19 cellular contexts compared by ENCODE assay signal in genomic region chr13:109146393-109146792, GRCh38.
DNase-seq lines count a peak whose midpoint lies in the region; ATAC-seq, FAIRE-seq and TF ChIP-seq lines count a peak whose summit lies in the region.
"Had no signal": no experiment of that assay in that cellular context is flagged by ENCODE, and none has a peak within 500 bp of the region (broad histone marks: within the 10 kb centered on the region; RNA-seq: fewer than 3 reads in every experiment).

No MANE protein-coding gene starts in this region.

- no peak overlapping the region for H2AK5ac ChIP-seq in H1 (ENCODE audit: low read depth, low read length)

- H3K27me3 ChIP-seq in GM23248 (replicated peaks; ENCODE audit: insufficient read depth) = 0 out of 2 replicates have a peak, but pooled peaks cover 13% of the 10 kb centered on the region
- H3K27me3 ChIP-seq in PC-9 (ENCODE audit: insufficient read depth, low read depth) = no peaks in the 10 kb centered on the region
- peaks cover 0 to 1% (median 0%) of the 10 kb centered on the region in 4 experiments; a peak in 1 of 7 replicates for H3K27me3 ChIP-seq in H1 (replicated peaks in 1 of 4; ENCODE audit: control insufficient read depth in 3 of 4, extremely low read depth in 1 of 4, insufficient read depth in 3 of 4, low read length in 3 of 4)
- no peaks in the 10 kb centered on the region for H3K27me3 ChIP-seq in neural cell (ENCODE audit: insufficient read depth, low read depth, low read length)

- no peak overlapping the region for H3K14ac ChIP-seq in H1 (ENCODE audit: insufficient read length)

- no peak overlapping the region for H2BK120ac ChIP-seq in H1 (replicated peaks; ENCODE audit: low read depth, low read length)

- no peak overlapping the region for H3K23ac ChIP-seq in H1 (ENCODE audit: insufficient read length)

- H3K79me1 ChIP-seq in H1 (ENCODE audit: low read depth, low read length) = no peaks in the 10 kb centered on the region

- TSS peak; percentile 77 for BruUV-seq in PC-9 (replicated peaks; lab: Mats Ljungman, UMichigan)

- no peak overlapping the region for H4K8ac ChIP-seq in H1 (ENCODE audit: extremely low read depth, insufficient read depth, low read length)

- H3K36me3 ChIP-seq in GM23248 (ENCODE audit: low read depth) (no peaks in the 10 kb centered on the region), PC-9 (ENCODE audit: low read depth) (no peaks in the 10 kb centered on the region), H1 (ENCODE audit: control insufficient read depth in 2 of 4, insufficient read depth in 4 of 4, low read length in 3 of 4) (no peaks in the 10 kb centered on the region; a peak in 1 of 8 replicates), neural cell (ENCODE audit: insufficient read depth, low read length) (no peaks in the 10 kb centered on the region)
- H3K36me3 ChIP-seq: HAP-1 had no signal

- no peak overlapping the region for H3K4me3 Mint-ChIP-seq in activated CD8-positive, alpha-beta T cell treated with anti-CD3 and anti-CD28 coated beads, Interleukin-2, amount 10 ng/mL, durations not matched to agents 7 days and 5 days
- H3K4me3 Mint-ChIP-seq: B cell; CD4-positive, CD25-positive, alpha-beta regulatory T cell had no signal

- H3K18ac ChIP-seq in H1 (ENCODE audit: extremely low read depth, low read length) = no peak overlapping the region

- in situ Hi-C loops in GM23248 (cut with MboI) = loop anchor here (10.0 kb wide), 2 partner anchors 628 to 968 kb away; no protein-coding TSS in a partner anchor

- H2BK12ac ChIP-seq in H1 (ENCODE audit: low read depth, low read length) = 0 out of 2 replicates have a peak overlapping the region, but pooled peaks have one; percentile 61

- H3K9me3 Mint-ChIP-seq in activated CD8-positive, alpha-beta T cell treated with anti-CD3 and anti-CD28 coated beads, Interleukin-2, amount 10 ng/mL, durations not matched to agents 7 days and 5 days (ENCODE audit: insufficient read depth) = no peaks in the 10 kb centered on the region

- no peaks in the 10 kb centered on the region for H3K9me2 ChIP-seq in GM23248 (ENCODE audit: insufficient read depth)
- H3K9me2 ChIP-seq in PC-9 (ENCODE audit: insufficient read depth) = no peaks in the 10 kb centered on the region
- H3K9me2 ChIP-seq in neural cell (ENCODE audit: insufficient read depth, low read length) = no peaks in the 10 kb centered on the region

- POLR2A ChIA-PET in PC-9 (lab: Charles Lee; ENCODE audit: unreplicated experiment) (interaction anchor here (0.6 kb wide), 1 partner anchor 8 kb away, joined by 6 read pairs; no protein-coding TSS in a partner anchor), H1 (lab: Charles Lee; ENCODE audit: partially characterized antibody) (no interaction called here)
- POLR2A ChIA-PET in activated CD8-positive, alpha-beta T cell treated with anti-CD3 and anti-CD28 coated beads, Interleukin-2, amount 10 ng/mL, durations not matched to agents 7 days and 5 days (lab: Charles Lee) = no interaction called here

- peaks cover 6% of the 10 kb centered on the region for H3K27me3 Mint-ChIP-seq in activated CD8-positive, alpha-beta T cell treated with anti-CD3 and anti-CD28 coated beads, Interleukin-2, amount 10 ng/mL, durations not matched to agents 7 days and 5 days (ENCODE audit: low read depth)
- H3K27me3 Mint-ChIP-seq: CD4-positive, CD25-positive, alpha-beta regulatory T cell had no signal

- TF ChIP-seq POLR2A in H1 (IDR thresholded peaks at IDR 0.05; ENCODE audit: control extremely low read depth in 1 of 2, low read depth in 2 of 2, low read length in 2 of 2) = no peak

- no peak overlapping the region for H3K4ac ChIP-seq in H1 (replicated peaks; ENCODE audit: insufficient read length, low read depth, low read length)

- H3K79me2 ChIP-seq in GM23248 (ENCODE audit: insufficient read depth) (no peaks in the 10 kb centered on the region), PC-9 (ENCODE audit: low read depth) (no peaks in the 10 kb centered on the region), H1 (ENCODE audit: control insufficient read depth in 1 of 2, insufficient read depth in 2 of 2, low read length in 2 of 2) (no peaks in the 10 kb centered on the region), neural cell (replicated peaks; ENCODE audit: insufficient read depth, low read length) (no peaks in the 10 kb centered on the region)

- H3K9me3 ChIP-seq in GM23248 (ENCODE audit: low read depth) (no peaks in the 10 kb centered on the region), PC-9 (ENCODE audit: insufficient read depth, low read depth) (no peaks in the 10 kb centered on the region), H1 (ENCODE audit: insufficient read depth in 2 of 2, low read depth in 1 of 2, low read length in 1 of 2) (no peaks in the 10 kb centered on the region), neural cell (ENCODE audit: low read length) (no peaks in the 10 kb centered on the region)
- H3K9me3 ChIP-seq: HAP-1 had no signal

- no peaks in the 10 kb centered on the region for H4K20me1 ChIP-seq in GM23248 (ENCODE audit: insufficient read depth)
- H4K20me1 ChIP-seq in PC-9 (ENCODE audit: insufficient read depth) = no peaks in the 10 kb centered on the region
- H4K20me1 ChIP-seq in H1 (replicated peaks in 1 of 2; ENCODE audit: control insufficient read depth in 1 of 2, insufficient read depth in 2 of 2, low read length in 2 of 2) = no peaks in the 10 kb centered on the region
- no peaks in the 10 kb centered on the region for H4K20me1 ChIP-seq in neural cell (ENCODE audit: insufficient read depth)

- no peak overlapping the region for H3K27ac Mint-ChIP-seq in activated CD8-positive, alpha-beta T cell treated with anti-CD3 and anti-CD28 coated beads, Interleukin-2, amount 10 ng/mL, durations not matched to agents 7 days and 5 days
- H3K27ac Mint-ChIP-seq: B cell; CD4-positive, CD25-positive, alpha-beta regulatory T cell had no signal

- intact Hi-C loops in PC-9 (cut with micrococcal nuclease; ENCODE audit: unreplicated experiment) = loop anchor here (5.0 to 10.0 kb wide), 5 partner anchors 184 to 991 kb away; no protein-coding TSS in a partner anchor

- peak overlapping the region; percentile 66 for H3K27ac ChIP-seq in GM23248
- H3K27ac ChIP-seq in PC-9 = no peak overlapping the region
- no peak overlapping the region for H3K27ac ChIP-seq in H1 (ENCODE audit: low read depth, low read length)
- peak overlapping the region; percentile 65 for H3K27ac ChIP-seq in neural cell (ENCODE audit: low read length)

- H3K36me3 Mint-ChIP-seq in activated CD8-positive, alpha-beta T cell treated with anti-CD3 and anti-CD28 coated beads, Interleukin-2, amount 10 ng/mL, durations not matched to agents 7 days and 5 days (ENCODE audit: low read depth) = no peaks in the 10 kb centered on the region
- H3K36me3 Mint-ChIP-seq: CD4-positive, CD25-positive, alpha-beta regulatory T cell had no signal

- no peak overlapping the region for H3K4me3 ChIP-seq in GM23248
- H3K4me3 ChIP-seq in PC-9 = no peak overlapping the region
- no peak overlapping the region for H3K4me3 ChIP-seq in H1 (ENCODE audit: extremely low read depth in 1 of 4, insufficient read depth in 2 of 4, low read depth in 3 of 4, low read length in 4 of 4)
- H3K4me3 ChIP-seq in neural cell (ENCODE audit: low read length) = no peak overlapping the region
- H3K4me3 ChIP-seq: HAP-1, K562 had no signal

- H2AFZ ChIP-seq in GM23248 = no peak overlapping the region
- no peak overlapping the region for H2AFZ ChIP-seq in PC-9
- no peak overlapping the region for H2AFZ ChIP-seq in H1 (ENCODE audit: low read length)
- no peak overlapping the region for H2AFZ ChIP-seq in neural cell (ENCODE audit: low read depth, low read length)

- H3K4me2 ChIP-seq in GM23248 (ENCODE audit: unreplicated experiment) = no peak overlapping the region
- H3K4me2 ChIP-seq in PC-9 = no peak overlapping the region
- H3K4me2 ChIP-seq in H1 (ENCODE audit: insufficient read depth in 1 of 2, low read depth in 2 of 2, low read length in 2 of 2) = no peak overlapping the region
- H3K4me2 ChIP-seq in neural cell (ENCODE audit: low read length) = no peak overlapping the region

- no peak overlapping the region for H3K56ac ChIP-seq in H1 (replicated peaks; ENCODE audit: insufficient read length, low read depth, low read length)

- no peaks in the 10 kb centered on the region for H3K23me2 ChIP-seq in H1 (ENCODE audit: low read depth, low read length)

- TF ChIP-seq EP300 in H1 (IDR thresholded peaks at IDR 0.05; ENCODE audit: borderline replicate concordance in 1 of 2, low read depth in 2 of 2, low read length in 2 of 2) (no peak), neural cell (conservative IDR thresholded peaks at IDR 0.05; ENCODE audit: poor library complexity, severe bottlenecking) (no peak)

- no peak overlapping the region for H2BK20ac ChIP-seq in H1 (ENCODE audit: low read length)

- no peak for FAIRE-seq in H1 (lab: Jason Lieb, UNC)
- FAIRE-seq: K562 had no signal

- CTCF ChIA-PET in PC-9 (lab: Charles Lee) = interaction anchor here (0.6 to 0.8 kb wide), 4 partner anchors 10 to 643 kb away, joined by 3 to 4 read pairs (median 4); no protein-coding TSS in a partner anchor
- CTCF ChIA-PET in H1 (lab: Charles Lee; ENCODE audit: partially characterized antibody) = interaction anchor here (0.7 to 2.1 kb wide), 11 partner anchors 10 to 634 kb away, joined by 3 to 6 read pairs (median 3); no protein-coding TSS in a partner anchor
- CTCF ChIA-PET in activated CD8-positive, alpha-beta T cell treated with anti-CD3 and anti-CD28 coated beads, Interleukin-2, amount 10 ng/mL, durations not matched to agents 7 days and 5 days (lab: Charles Lee) = no interaction called here

- H2BK15ac ChIP-seq in H1 (ENCODE audit: low read length) = no peak overlapping the region

- H3K9ac ChIP-seq in GM23248 = no peak overlapping the region
- no peak overlapping the region for H3K9ac ChIP-seq in H1 (replicated peaks in 1 of 4; ENCODE audit: extremely low read depth in 1 of 4, low read depth in 3 of 4, low read length in 3 of 4)
- no peak overlapping the region for H3K9ac ChIP-seq in neural cell (ENCODE audit: low read length)

- DNase-seq in GM23248 = no peak
- DNase-seq in PC-9 = no peak
- DNase-seq in H1 (ENCODE audit: low read depth in 1 of 2, low spot score in 2 of 2) = no peak
- no peak for DNase-seq in SK-N-DZ (ENCODE audit: low spot score)
- DNase-seq in NCI-H2029 (lab: John Stamatoyannopoulos, UW) = no peak
- DNase-seq in activated CD8-positive, alpha-beta T cell treated with anti-CD3 and anti-CD28 coated beads, Interleukin-2, amount 10 ng/mL, durations not matched to agents 7 days and 5 days = no peak
- DNase-seq: CD4-positive, CD25-positive, alpha-beta regulatory T cell; EL; NCI-H1048; NCI-H1436 treated with DMSO at 0.1 percent for 48 hours; NCI-H2081; NCI-H510A; NCI-H774 had no signal

- H3F3A ChIP-seq in GM23248 (ENCODE audit: insufficient read depth) (peaks cover 11% of the 10 kb centered on the region; the same call in 1 of the 2 replicates), PC-9 (ENCODE audit: insufficient read depth, low read depth) (peaks cover 7% of the 10 kb centered on the region), neural cell (ENCODE audit: insufficient read depth, low read length, poor library complexity, severe bottlenecking) (no peaks in the 10 kb centered on the region)

- no peaks in the 10 kb centered on the region for H3K4me1 Mint-ChIP-seq in activated CD8-positive, alpha-beta T cell treated with anti-CD3 and anti-CD28 coated beads, Interleukin-2, amount 10 ng/mL, durations not matched to agents 7 days and 5 days (ENCODE audit: low read depth)
- H3K4me1 Mint-ChIP-seq: B cell; CD4-positive, CD25-positive, alpha-beta regulatory T cell had no signal

- peaks cover 26% of the 10 kb centered on the region for H3K4me1 ChIP-seq in GM23248 (ENCODE audit: insufficient read depth)
- H3K4me1 ChIP-seq in PC-9 (replicated peaks; ENCODE audit: insufficient read depth) = peaks cover 8% of the 10 kb centered on the region; the same call in 1 of the 2 replicates
- no peaks in the 10 kb centered on the region for H3K4me1 ChIP-seq in H1 (replicated peaks in 1 of 4; ENCODE audit: control insufficient read depth in 3 of 4, insufficient read depth in 4 of 4, low read length in 3 of 4)
- H3K4me1 ChIP-seq: HAP-1 had no signal

- 96% methylated on average over 4 of the region's 4 CpGs for WGBS in GM23248 (ENCODE audit: low coverage in 1 of 2, low lambda C conversion rate in 2 of 2, missing lambda C conversion rate in 2 of 2), 2 experiments
- 67% methylated on average over 4 of the region's 4 CpGs; no CpG with 5 or more reads in 1 of the 2 experiments for WGBS in H1 (ENCODE audit: extremely low coverage in 1 of 2, insufficient coverage in 1 of 2, insufficient read length in 1 of 2, insufficient replicate concordance in 2 of 2, low coverage in 1 of 2, low lambda C conversion rate in 2 of 2, missing lambda C conversion rate in 1 of 2), 2 experiments

- ATAC-seq in GM18498 (IDR thresholded peaks at IDR 0.05; ENCODE audit: unreplicated experiment) = no peak
- no peak for ATAC-seq in activated CD8-positive, alpha-beta T cell treated with anti-CD3 and anti-CD28 coated beads, Interleukin-2, amount 10 ng/mL, durations not matched to agents 7 days and 5 days
- ATAC-seq: K562, Right ventricle myocardium inferior had no signal

- H4K5ac ChIP-seq in H1 (ENCODE audit: insufficient read length, low read depth, low read length) = no peak overlapping the region

- no peak for TF ChIP-seq CTCF in PC-9 (conservative IDR thresholded peaks at IDR 0.05)
- TF ChIP-seq CTCF in H1 (IDR thresholded peaks at IDR 0.05; ENCODE audit: control extremely low read depth in 1 of 3, insufficient read depth in 1 of 3, low read depth in 1 of 3, low read length in 3 of 3) = no peak
- no peak for TF ChIP-seq CTCF in neural cell (IDR thresholded peaks at IDR 0.05; ENCODE audit: poor library complexity, severe bottlenecking)

- no peak overlapping the region for H4K91ac ChIP-seq in H1 (replicated peaks; ENCODE audit: insufficient read length, low read length)

- H2BK5ac ChIP-seq in H1 (ENCODE audit: low read depth, low read length) = no peak overlapping the region

- no peak for TF ChIP-seq RAD21 in H1 (IDR thresholded peaks at IDR 0.05 in 1 of 2, conservative IDR thresholded peaks at IDR 0.05 in 1 of 2; ENCODE audit: low read depth in 2 of 2, low read length in 2 of 2)
- no peak for TF ChIP-seq RAD21 in neural cell (conservative IDR thresholded peaks at IDR 0.05)

Comparison
In these comparisons a context has a peak if more than half of its experiments do, and no peak if none do; other contexts are left out.
1. H3K27ac ChIP-seq: peak in GM23248 (single experiment) and neural cell (single experiment); none in PC-9 (single experiment) and H1 (single experiment).